17 cellular contexts compared by ENCODE assay signal in the genomic region with DNA sequence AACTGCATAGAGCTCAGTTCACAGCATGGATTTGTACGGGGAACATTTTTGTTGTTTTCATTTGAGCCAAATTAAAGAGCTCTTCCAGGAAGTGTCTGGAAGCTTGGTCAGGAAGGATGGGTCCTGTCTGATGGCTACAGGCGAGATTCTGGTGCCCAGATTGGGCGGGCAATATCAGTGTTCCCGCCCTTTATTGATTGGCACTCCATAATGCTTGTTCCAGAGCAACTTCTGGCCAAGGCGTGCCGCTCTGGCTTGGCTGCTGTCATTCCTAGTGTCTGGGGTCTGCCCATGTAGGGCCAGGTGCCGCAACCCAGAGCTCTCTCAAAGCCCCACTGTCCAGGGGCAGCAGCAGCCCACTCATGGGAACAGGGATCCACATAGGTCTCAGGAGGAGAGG. TPM values are rescaled to one million over a fixed set of nuclear protein-coding genes. Genes with fewer than 3 reads are reported as not detected.
DNase-seq lines count a peak whose midpoint lies in the region; ATAC-seq and TF ChIP-seq lines count a peak whose summit lies in the region.
"Had no signal": no experiment of that assay in that cellular context is flagged by ENCODE, and none has a peak within 500 bp of the region (broad histone marks: within the 10 kb centered on the region; RNA-seq: fewer than 3 reads in every experiment).

No MANE protein-coding gene starts in this region.

- H3F3A ChIP-seq in Loucy (ENCODE audit: low read depth): no peaks in the 10 kb centered on the region

- H3K27ac Mint-ChIP-seq in activated CD4-positive, alpha-beta memory T cell treated with anti-CD3 and anti-CD28 coated beads, Interleukin-2, amount 10 ng/mL, durations not matched to agents 7 days and 5 days: peak overlapping the region; percentile 74
- no peak overlapping the region for H3K27ac Mint-ChIP-seq in stimulated activated naive B cell treated with anti-CD40 and anti-IgM and Interleukin-4, amounts not matched to agents 10 μg/mL and 1 μg/mL and 100 μg/mL, for 72 hours
- H3K27ac Mint-ChIP-seq: HFFc6 had no signal

- H3K9ac ChIP-seq in Loucy (ENCODE audit: low read depth, low read length, poor library complexity, severe bottlenecking): no peak overlapping the region

- H3K79me2 ChIP-seq in Loucy (ENCODE audit: insufficient read depth, low read length): no peaks in the 10 kb centered on the region

- H3K27ac ChIP-seq in gastroesophageal sphincter (peak overlapping the region in 3 of 4 donors; percentile 48 to 70 (median 60)), skin epidermis (peak overlapping the region in 15 of 21 experiments; percentile 8 to 77 (median 50))
- H3K27ac ChIP-seq: prostate gland, SJCRH30 had no signal

- H3K4me3 Mint-ChIP-seq in activated CD4-positive, alpha-beta memory T cell treated with anti-CD3 and anti-CD28 coated beads, Interleukin-2, amount 10 ng/mL, durations not matched to agents 7 days and 5 days: no peak overlapping the region
- H3K4me3 Mint-ChIP-seq in stimulated activated naive B cell treated with anti-CD40 and anti-IgM and Interleukin-4, amounts not matched to agents 10 μg/mL and 1 μg/mL and 100 μg/mL, for 72 hours: no peak overlapping the region

- H3K27me3 Mint-ChIP-seq in activated CD4-positive, alpha-beta memory T cell treated with anti-CD3 and anti-CD28 coated beads, Interleukin-2, amount 10 ng/mL, durations not matched to agents 7 days and 5 days: peaks cover 5% of the 10 kb centered on the region
- H3K27me3 Mint-ChIP-seq in stimulated activated naive B cell treated with anti-CD40 and anti-IgM and Interleukin-4, amounts not matched to agents 10 μg/mL and 1 μg/mL and 100 μg/mL, for 72 hours: peaks cover 20 to 49% of the 10 kb centered on the region in 2 donors

- H2AFZ ChIP-seq in Loucy (ENCODE audit: low read length): 0 out of 2 replicates have a peak overlapping the region, but pooled peaks have one; percentile 48

- H3K4me2 ChIP-seq in Loucy (ENCODE audit: low read depth, low read length, poor library complexity, severe bottlenecking): no peak overlapping the region

- peaks cover 42% of the 10 kb centered on the region for H3K4me1 Mint-ChIP-seq in activated CD4-positive, alpha-beta memory T cell treated with anti-CD3 and anti-CD28 coated beads, Interleukin-2, amount 10 ng/mL, durations not matched to agents 7 days and 5 days
- peaks cover 3 to 6% of the 10 kb centered on the region in 2 donors for H3K4me1 Mint-ChIP-seq in stimulated activated naive B cell treated with anti-CD40 and anti-IgM and Interleukin-4, amounts not matched to agents 10 μg/mL and 1 μg/mL and 100 μg/mL, for 72 hours

- H3K36me3 ChIP-seq in Loucy (ENCODE audit: insufficient read depth, low read length) (no peaks in the 10 kb centered on the region), gastroesophageal sphincter (no peaks in the 10 kb centered on the region)
- H3K36me3 ChIP-seq: prostate gland, SJCRH30 had no signal

- peaks cover 3% of the 10 kb centered on the region for H3K36me3 Mint-ChIP-seq in activated CD4-positive, alpha-beta memory T cell treated with anti-CD3 and anti-CD28 coated beads, Interleukin-2, amount 10 ng/mL, durations not matched to agents 7 days and 5 days (ENCODE audit: low read depth)
- H3K36me3 Mint-ChIP-seq in stimulated activated naive B cell treated with anti-CD40 and anti-IgM and Interleukin-4, amounts not matched to agents 10 μg/mL and 1 μg/mL and 100 μg/mL, for 72 hours: no peaks in the 10 kb centered on the region
- H3K36me3 Mint-ChIP-seq: CD14-positive monocyte had no signal

- H3K9me3 Mint-ChIP-seq in activated CD4-positive, alpha-beta memory T cell treated with anti-CD3 and anti-CD28 coated beads, Interleukin-2, amount 10 ng/mL, durations not matched to agents 7 days and 5 days: peaks cover 7% of the 10 kb centered on the region
- H3K9me3 Mint-ChIP-seq in stimulated activated naive B cell treated with anti-CD40 and anti-IgM and Interleukin-4, amounts not matched to agents 10 μg/mL and 1 μg/mL and 100 μg/mL, for 72 hours: no peaks in the 10 kb centered on the region
- H3K9me3 Mint-ChIP-seq: HFFc6 had no signal

- POLR2A ChIA-PET in activated CD4-positive, alpha-beta memory T cell treated with anti-CD3 and anti-CD28 coated beads, Interleukin-2, amount 10 ng/mL, durations not matched to agents 7 days and 5 days (lab: Charles Lee): interaction anchor here (1.0 kb wide), 1 partner anchor 714 kb away, joined by 3 read pairs; no protein-coding TSS in a partner anchor

- 50 to 57% methylated on average over 1 of the region's 7 CpGs for WGBS in gastroesophageal sphincter (ENCODE audit: low coverage in 1 of 2), 2 donors

- no peak for DNase-seq in activated CD4-positive, alpha-beta memory T cell treated with anti-CD3 and anti-CD28 coated beads, Interleukin-2, amount 10 ng/mL, durations not matched to agents 7 days and 5 days
- DNase-seq in stimulated activated naive B cell treated with anti-CD40 and anti-IgM and Interleukin-4, amounts not matched to agents 10 μg/mL and 1 μg/mL and 100 μg/mL, for 72 hours: no peak
- DNase-seq in CD1c-positive myeloid dendritic cell (ENCODE audit: extremely low spot score): no peak
- DNase-seq: DND-41; NCI-H2171; SJCRH30; stimulated activated CD4-positive, alpha-beta T cell treated with anti-CD3 and anti-CD28 coated beads, Interleukin-1b, Interleukin-23, amount 100 ng/mL, for 48 hours; stimulated activated CD8-positive, alpha-beta memory T cell treated with anti-CD3 and anti-CD28 coated beads, Interleukin-4, amount 100 ng/mL, for 48 hours had no signal

- no peak for TF ChIP-seq EP300 in gastroesophageal sphincter (IDR thresholded peaks at IDR 0.05)

- TF ChIP-seq CTCF in Loucy (conservative IDR thresholded peaks at IDR 0.05; ENCODE audit: low read length) (no peak), gastroesophageal sphincter (IDR thresholded peaks at IDR 0.05) (no peak)

- CTCF ChIA-PET in activated CD4-positive, alpha-beta memory T cell treated with anti-CD3 and anti-CD28 coated beads, Interleukin-2, amount 10 ng/mL, durations not matched to agents 7 days and 5 days (lab: Charles Lee): no interaction called here

- no peaks in the 10 kb centered on the region for H3K27me3 ChIP-seq in Loucy (ENCODE audit: insufficient read depth, low read length, poor library complexity, severe bottlenecking)
- no peaks in the 10 kb centered on the region for H3K27me3 ChIP-seq in gastroesophageal sphincter

- H3K4me1 ChIP-seq in Loucy (ENCODE audit: insufficient read depth, low read length, poor library complexity, severe bottlenecking): no peaks in the 10 kb centered on the region
- H3K4me1 ChIP-seq in gastroesophageal sphincter: peaks cover 0 to 16% (median 7%) of the 10 kb centered on the region in 3 donors
- H3K4me1 ChIP-seq: prostate gland, SJCRH30 had no signal

- no peaks in the 10 kb centered on the region for H4K20me1 ChIP-seq in Loucy (ENCODE audit: insufficient read depth, low read length, poor library complexity, severe bottlenecking)

- no peaks in the 10 kb centered on the region for H3K9me2 ChIP-seq in Loucy (replicated peaks; ENCODE audit: low read depth, low read length)

- no peak for TF ChIP-seq POLR2A in gastroesophageal sphincter (IDR thresholded peaks at IDR 0.05)

- ATAC-seq in gastroesophageal sphincter (peak; percentile 17), HG02759 (IDR thresholded peaks at IDR 0.05; ENCODE audit: unreplicated experiment) (no peak)
- no peak for ATAC-seq in stimulated activated naive B cell treated with anti-CD40 and anti-IgM and Interleukin-4, amounts not matched to agents 10 μg/mL and 1 μg/mL and 100 μg/mL, for 72 hours (replicated peaks)

- no peaks in the 10 kb centered on the region for H3K9me3 ChIP-seq in Loucy (ENCODE audit: insufficient read depth, low read depth, low read length)
- H3K9me3 ChIP-seq in gastroesophageal sphincter: no peaks in the 10 kb centered on the region
- H3K9me3 ChIP-seq: prostate gland, SJCRH30 had no signal

- H3K4me3 ChIP-seq in Loucy (ENCODE audit: low read length, poor library complexity, severe bottlenecking) (no peak overlapping the region), gastroesophageal sphincter (no peak overlapping the region), skin epidermis (peak overlapping the region in 1 of 7 experiments; percentile 28)
- H3K4me3 ChIP-seq: prostate gland, SJCRH30 had no signal

RNA-seq across cellular contexts. Expression of a gene that starts 45.9 kb away (rescaled TPM):
- not detected for total RNA-seq in activated CD4-positive, alpha-beta memory T cell treated with anti-CD3 and anti-CD28 coated beads, Interleukin-2, amount 10 ng/mL, durations not matched to agents 7 days and 5 days
- 10 to 100 TPM; 31.9 to 66.5 (median 46.1) TPM for total RNA-seq in gastroesophageal sphincter
- total RNA-seq: bronchial epithelial cell, HFFc6, HT-29, SJCRH30 had no signal

Comparison
In these comparisons a context has a peak if more than half of its experiments do, and no peak if none do; other contexts are left out.
1. RNA of a gene that starts 45.9 kb away (total RNA-seq): 31.9 to 66.5 TPM in gastroesophageal sphincter; not detected in activated CD4-positive, alpha-beta memory T cell treated with anti-CD3 and anti-CD28 coated beads, Interleukin-2, amount 10 ng/mL, durations not matched to agents 7 days and 5 days; every median in the first group is over 10 times any median in the second.